In the genomic region with DNA sequence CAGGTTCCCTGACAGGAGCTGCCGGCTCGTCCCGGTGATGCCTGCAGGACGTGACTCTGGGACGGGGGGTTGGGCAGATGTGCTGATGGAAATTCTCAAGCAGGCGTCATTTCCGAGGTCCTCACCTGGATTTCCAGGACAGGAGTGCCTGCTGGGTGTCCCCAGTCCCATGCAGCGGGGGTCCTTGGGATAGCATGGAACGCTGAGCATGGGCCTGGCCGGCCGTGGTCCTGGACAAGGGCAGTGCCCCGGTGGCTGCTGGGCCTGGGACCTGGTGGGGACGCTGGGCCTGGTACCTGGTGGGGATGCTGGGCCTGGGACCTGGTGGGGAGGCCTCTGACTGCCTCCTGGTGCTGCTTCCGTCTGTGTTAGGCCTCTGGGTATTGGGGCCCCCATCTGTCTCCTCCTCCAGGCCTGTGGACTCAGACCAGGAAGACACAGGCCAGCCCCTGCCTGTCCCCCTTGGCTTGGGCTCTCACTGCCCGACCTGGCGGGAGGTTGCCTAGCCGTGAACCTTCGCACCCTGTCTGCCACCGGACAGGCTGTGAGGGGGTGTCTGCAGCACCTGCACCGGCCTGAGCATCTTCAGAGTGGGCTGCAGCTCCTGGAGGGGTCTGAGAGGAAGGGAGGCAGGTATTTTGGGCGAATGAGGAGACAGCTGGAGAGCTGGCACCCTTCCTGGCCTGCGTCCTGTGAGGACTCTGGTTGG, we compare ENCODE assay signal across 25 cellular contexts. TPM values are rescaled to one million over a fixed set of nuclear protein-coding genes. Genes with fewer than 3 reads are reported as not detected.
DNase-seq lines count a peak whose midpoint lies in the region; ATAC-seq, FAIRE-seq and TF ChIP-seq lines count a peak whose summit lies in the region.
"Had no signal": no experiment of that assay in that cellular context is flagged by ENCODE, and none has a peak within 500 bp of the region (broad histone marks: within the 10 kb centered on the region; RNA-seq: fewer than 3 reads in every experiment).

No MANE protein-coding gene starts in this region.

- in situ Hi-C loops in HepG2 (cut with HindIII; ENCODE audit: extremely low pct_ligation_motif_present, low pct_unique_long_range_greater_than_20kb), result no loop called here

- POLR2A ChIA-PET in HepG2 (lab: Yijun Ruan, JAX), result no interaction called here

- H4K91ac ChIP-seq in neuronal stem cell (ENCODE audit: low read depth, low read length, poor library complexity), result peak overlapping the region; percentile 92

- no peak for FAIRE-seq in HepG2 (lab: Jason Lieb, UNC)
- FAIRE-seq: A204.1, G401.6, GM12892, H54 had no signal

- 97% methylated on average over 16 of the region's 22 CpGs for WGBS in HepG2 (ENCODE audit: low lambda C conversion rate)
- no CpG with 5 or more reads among the region's 22 CpGs for WGBS in right lobe of liver (ENCODE audit: insufficient coverage, low coverage, low lambda C conversion rate, missing lambda C conversion rate)
- WGBS in neuronal stem cell (ENCODE audit: extremely low coverage in 2 of 2, insufficient read length in 2 of 2, insufficient replicate concordance in 1 of 2), 2 donors, result no CpG with 5 or more reads among the region's 22 CpGs

- H2BK12ac ChIP-seq in neuronal stem cell (ENCODE audit: low read length), result peak overlapping the region; percentile 73

- no peak overlapping the region for H3K23ac ChIP-seq in neuronal stem cell (ENCODE audit: low read depth, low read length, poor library complexity)

- no peaks in the 10 kb centered on the region for H4K20me1 ChIP-seq in HepG2 (ENCODE audit: insufficient read depth, low read length)

- peak overlapping the region; percentile 26 for H2BK15ac ChIP-seq in neuronal stem cell (ENCODE audit: low read length)

- peak overlapping the region; percentile 85 for H3K18ac ChIP-seq in neuronal stem cell (ENCODE audit: low read length)

- H3K9me3 ChIP-seq in HepG2 (ENCODE audit: low read length) (no peaks in the 10 kb centered on the region), right lobe of liver (no peaks in the 10 kb centered on the region), neuronal stem cell (replicated peaks in 1 of 2; ENCODE audit: control insufficient read depth in 2 of 2, insufficient read depth in 1 of 2, low read depth in 1 of 2, low read length in 2 of 2) (peaks cover 0 to 1% of the 10 kb centered on the region in 2 donors), upper lobe of right lung (no peaks in the 10 kb centered on the region), BE2C (no peaks in the 10 kb centered on the region)
- H3K9me3 ChIP-seq: BLaER1 treated with 17β-estradiol and CSF1 and Interleukin-3, amounts not matched to agents 10 nM and 100 nM; HAP-1 had no signal

- peak overlapping the region; percentile 82 for H2BK5ac ChIP-seq in neuronal stem cell (ENCODE audit: low read length)

- DNase-seq in HepG2 (ENCODE audit: low spot score) (no peak), right lobe of liver (no peak), dorsolateral prefrontal cortex (no peak), neuronal stem cell (ENCODE audit: low spot score) (no peak), upper lobe of right lung (no peak), foreskin keratinocyte (no peak), BE2C (no peak), NCI-H748 (lab: John Stamatoyannopoulos, UW; ENCODE audit: unreplicated experiment) (no peak)
- DNase-seq: Calu3; CD4-positive, alpha-beta T cell; CD8-positive, alpha-beta memory T cell; COR-L47; DMS53; DND-41; GOT3; HFFc6 had no signal

- TF ChIP-seq CTCF in HepG2 (CRISPR knock-in tag; IDR thresholded peaks at IDR 0.05) (no peak), right lobe of liver (IDR thresholded peaks at IDR 0.05) (no peak), dorsolateral prefrontal cortex (IDR thresholded peaks at IDR 0.05 in 54 of 56, conservative IDR thresholded peaks at IDR 0.05 in 2 of 56; ENCODE audit: low read depth in 1 of 56, partially characterized antibody in 56 of 56) (no peak), upper lobe of right lung (IDR thresholded peaks at IDR 0.05) (no peak), foreskin keratinocyte (conservative IDR thresholded peaks at IDR 0.05) (no peak), BE2C (IDR thresholded peaks at IDR 0.05; ENCODE audit: low read depth, low read length) (no peak)

- BruUV-seq in HepG2 (replicated peaks; lab: Mats Ljungman, UMichigan), result no TSS peak

- H3K27me3 ChIP-seq in HepG2 (ENCODE audit: control insufficient read depth in 1 of 2, insufficient read depth in 2 of 2, low read length in 2 of 2) (no peaks in the 10 kb centered on the region), right lobe of liver (no peaks in the 10 kb centered on the region), dorsolateral prefrontal cortex (no peaks in the 10 kb centered on the region), neuronal stem cell (ENCODE audit: control insufficient read depth in 3 of 3, insufficient read depth in 3 of 3, low read depth in 1 of 3, low read length in 3 of 3) (no peaks in the 10 kb centered on the region), upper lobe of right lung (no peaks in the 10 kb centered on the region), foreskin keratinocyte (no peaks in the 10 kb centered on the region), BE2C (no peaks in the 10 kb centered on the region)
- H3K27me3 ChIP-seq: BLaER1 treated with 17β-estradiol and CSF1 and Interleukin-3, amounts not matched to agents 10 nM and 100 nM had no signal

- intact Hi-C loops in HepG2 (cut with micrococcal nuclease; ENCODE audit: unreplicated experiment) (no loop called here), right lobe of liver (cut with DNase I) (no loop called here), dorsolateral prefrontal cortex (cut with DNase I) (no loop called here), upper lobe of right lung (cut with DNase I) (no loop called here)

- CTCF ChIA-PET in HepG2 (lab: Yijun Ruan, JAX; ENCODE audit: low intra/inter-chr PET ratio, low total read pairs), result no interaction called here

- no peak overlapping the region for H2AFZ ChIP-seq in HepG2 (ENCODE audit: low read length)
- no peak overlapping the region for H2AFZ ChIP-seq in neuronal stem cell (ENCODE audit: low read length)

- H3K79me2 ChIP-seq in HepG2 (ENCODE audit: insufficient read depth, low read length), result peaks cover 9% of the 10 kb centered on the region

- no peak for TF ChIP-seq RAD21 in HepG2 (CRISPR knock-in tag; IDR thresholded peaks at IDR 0.05)

- peaks cover 15% of the 10 kb centered on the region for H3K4me1 ChIP-seq in HepG2 (ENCODE audit: insufficient read depth, low read length)
- peaks cover 0 to 4% (median 1%) of the 10 kb centered on the region in 4 donors for H3K4me1 ChIP-seq in right lobe of liver
- peaks cover under 1 to 11% of the 10 kb centered on the region in 2 donors for H3K4me1 ChIP-seq in neuronal stem cell (ENCODE audit: control insufficient read depth in 2 of 2, insufficient read depth in 1 of 2, low read depth in 1 of 2, low read length in 2 of 2)
- H3K4me1 ChIP-seq in upper lobe of right lung, result peaks cover 3% of the 10 kb centered on the region
- H3K4me1 ChIP-seq in foreskin keratinocyte, result no peaks in the 10 kb centered on the region
- H3K4me1 ChIP-seq in BE2C, result peaks cover 12% of the 10 kb centered on the region

- H3K79me1 ChIP-seq in neuronal stem cell (ENCODE audit: low read depth, low read length), result peaks cover 8% of the 10 kb centered on the region

- H3K4me2 ChIP-seq in HepG2 (ENCODE audit: low read depth, low read length) (no peak overlapping the region), neuronal stem cell (ENCODE audit: insufficient read depth, low read length, poor library complexity, severe bottlenecking) (no peak overlapping the region)
- H3K4me2 ChIP-seq: BLaER1 treated with 17β-estradiol and CSF1 and Interleukin-3, amounts not matched to agents 10 nM and 100 nM had no signal

- H3K36me3 ChIP-seq in HepG2 (replicated peaks in 1 of 2; ENCODE audit: control insufficient read depth in 1 of 2, insufficient read depth in 2 of 2, low read length in 2 of 2) (peaks cover 41 to 68% of the 10 kb centered on the region in 2 experiments), right lobe of liver (peaks cover 0 to 20% (median 4%) of the 10 kb centered on the region in 4 donors), neuronal stem cell (replicated peaks in 1 of 2; ENCODE audit: control insufficient read depth in 2 of 2, insufficient read depth in 2 of 2, low read length in 2 of 2) (peaks cover 20 to 92% of the 10 kb centered on the region in 2 donors), upper lobe of right lung (peaks cover 49% of the 10 kb centered on the region), BE2C (peaks cover 62% of the 10 kb centered on the region)

- H3K4me3 ChIP-seq in HepG2 (replicated peaks in 1 of 3; ENCODE audit: insufficient read depth in 1 of 3, low read depth in 2 of 3, low read length in 3 of 3) (no peak overlapping the region), right lobe of liver (no peak overlapping the region), dorsolateral prefrontal cortex (peak overlapping the region in 35 of 59 donors; percentile 5 to 43 (median 27)), neuronal stem cell (ENCODE audit: low read length in 2 of 2) (no peak overlapping the region), upper lobe of right lung (no peak overlapping the region), BE2C (ENCODE audit: low read depth, low read length) (no peak overlapping the region)
- H3K4me3 ChIP-seq: BLaER1 treated with 17β-estradiol and CSF1 and Interleukin-3, amounts not matched to agents 10 nM and 100 nM; HAP-1 had no signal

- no peak overlapping the region for H3K4ac ChIP-seq in neuronal stem cell (ENCODE audit: low read length)

- no peak overlapping the region for H3K27ac ChIP-seq in HepG2 (ENCODE audit: extremely low read length, insufficient read depth, low read length)
- no peak overlapping the region for H3K27ac ChIP-seq in right lobe of liver
- peak overlapping the region in 34 of 59 donors; percentile 3 to 82 (median 52) for H3K27ac ChIP-seq in dorsolateral prefrontal cortex
- peak overlapping the region; percentile 9 for H3K27ac ChIP-seq in neuronal stem cell (replicated peaks; ENCODE audit: low read length)
- H3K27ac ChIP-seq in upper lobe of right lung, result no peak overlapping the region
- H3K27ac ChIP-seq in foreskin keratinocyte, result no peak overlapping the region
- H3K27ac ChIP-seq: 22Rv1; BLaER1 treated with 17β-estradiol and CSF1 and Interleukin-3, amounts not matched to agents 10 nM and 100 nM had no signal

- no peak for TF ChIP-seq POLR2A in HepG2 (IDR thresholded peaks at IDR 0.05; ENCODE audit: insufficient read depth in 1 of 2, low read depth in 2 of 2, low read length in 2 of 2)
- no peak for TF ChIP-seq POLR2A in right lobe of liver (IDR thresholded peaks at IDR 0.05)

- peak overlapping the region; percentile 96 for H2AK5ac ChIP-seq in neuronal stem cell (ENCODE audit: low read depth, low read length)

- TF ChIP-seq EP300 in HepG2 (IDR thresholded peaks at IDR 0.05; ENCODE audit: low read depth in 2 of 2, low read length in 2 of 2) (no peak), HepG2 (CRISPR knock-in tag; IDR thresholded peaks at IDR 0.05; ENCODE audit: borderline replicate concordance) (no peak)

- no peak overlapping the region for H3K9ac ChIP-seq in HepG2 (ENCODE audit: insufficient read depth, low read depth, low read length)
- peak overlapping the region; percentile 70 for H3K9ac ChIP-seq in neuronal stem cell (ENCODE audit: low read depth, low read length, poor library complexity)

- peak overlapping the region; percentile 82 for H4K8ac ChIP-seq in neuronal stem cell (ENCODE audit: low read depth, low read length)

- H2BK120ac ChIP-seq in neuronal stem cell (ENCODE audit: low read depth, low read length), result no peak overlapping the region

- H3K14ac ChIP-seq in neuronal stem cell (ENCODE audit: low read length), result peak overlapping the region; percentile 99

- ATAC-seq in HepG2, result no peak; the same call in 2 of the 3 replicates
- ATAC-seq in right lobe of liver, result no peak
- ATAC-seq in upper lobe of right lung, result peak; percentile 3
- no peak for ATAC-seq in foreskin keratinocyte

RNA-seq across cellular contexts. Expression of a gene that starts 6.2 kb away (rescaled TPM):
- total RNA-seq in HepG2 (2016; rRNA removed; fragmentation: Illumina TruSeq; extraction: Trizol), result 10.9 and 21.8 TPM in 2 replicates
- 1.6 and 2.4 TPM in 2 replicates for total RNA-seq in HepG2 (2016; cell fraction: cytosol; rRNA removed; fragmentation: Illumina TruSeq; extraction: Trizol; ENCODE audit: low read depth)
- 8.3 and 23.6 TPM in 2 replicates for total RNA-seq in HepG2 (2016; cell fraction: insoluble cytoplasmic fraction; rRNA removed; fragmentation: Illumina TruSeq; extraction: Trizol)
- 4.7 and 6.3 TPM in 2 replicates for total RNA-seq in HepG2 (2016; cell fraction: membrane; rRNA removed; fragmentation: Illumina TruSeq; extraction: Trizol)
- 34.3 and 37.2 TPM in 2 replicates for total RNA-seq in HepG2 (2016; cell fraction: nucleus; rRNA removed; fragmentation: Illumina TruSeq; extraction: Trizol)
- polyA plus RNA-seq in HepG2 (2011; rRNA removed), result 29.5 and 36.4 TPM in 2 replicates
- 3.8 and 9.1 TPM in 2 replicates for polyA plus RNA-seq in HepG2 (2011; cell fraction: cytosol; rRNA removed)
- 268 and 385 TPM in 2 replicates for polyA plus RNA-seq in HepG2 (2011; cell fraction: nucleus; rRNA removed)
- polyA plus RNA-seq in HepG2 (2012), result 16.7 and 17.6 TPM in 2 replicates
- polyA plus RNA-seq in HepG2 (2016; cell fraction: cytosol; fragmentation: Illumina TruSeq; extraction: Trizol; ENCODE audit: low read depth), result 1.9 TPM in 2 replicates
- polyA plus RNA-seq in HepG2 (2016; cell fraction: insoluble cytoplasmic fraction; fragmentation: Illumina TruSeq; extraction: Trizol; ENCODE audit: low read depth), result 8.6 and 15.7 TPM in 2 replicates
- 4.9 and 5.5 TPM in 2 replicates for polyA plus RNA-seq in HepG2 (2016; cell fraction: membrane; fragmentation: Illumina TruSeq; extraction: Trizol; ENCODE audit: low read depth)
- polyA plus RNA-seq in HepG2 (2016; cell fraction: nucleus; fragmentation: Illumina TruSeq; extraction: Trizol; ENCODE audit: insufficient read depth, low read depth), result 117 and 129 TPM in 2 replicates
- 47.6 and 86.8 TPM in 2 replicates for polyA minus RNA-seq in HepG2 (2011; rRNA and poly(A)+ RNA removed; ENCODE audit: low replicate concordance)
- 5.5 and 5.7 TPM in 2 replicates for polyA minus RNA-seq in HepG2 (2011; cell fraction: cytosol; rRNA and poly(A)+ RNA removed)
- 78.0 and 85.2 TPM in 2 replicates for polyA minus RNA-seq in HepG2 (2011; cell fraction: nucleus; rRNA and poly(A)+ RNA removed)
- 10 to 100 TPM in 5 of 6 experiments, 1 to 10 TPM in 1; 9.6 to 16.3 (median 12.4) TPM for total RNA-seq in right lobe of liver
- 10 to 100 TPM; 24.4 to 94.5 (median 44.5) TPM for total RNA-seq in dorsolateral prefrontal cortex
- polyA plus RNA-seq in neuronal stem cell (2013, experiment 1 of 2), result 5.1 TPM
- 5.1 TPM for polyA plus RNA-seq in neuronal stem cell (2013, experiment 2 of 2)
- total RNA-seq in upper lobe of right lung, result 26.7 TPM
- 17.6 and 20.7 TPM in 2 replicates for total RNA-seq in foreskin keratinocyte
- polyA plus RNA-seq in foreskin keratinocyte, result 14.2 and 15.5 TPM in 2 replicates
- 73.4 TPM for polyA plus RNA-seq in BE2C (2012; ENCODE audit: insufficient read depth, insufficient read length, low read depth)

RNA-seq across cellular contexts. Expression of a gene that starts 11.1 kb away (rescaled TPM):
- total RNA-seq in HepG2 (2016; rRNA removed; fragmentation: Illumina TruSeq; extraction: Trizol) (28.1 and 48.3 TPM in 2 replicates), right lobe of liver (1 to 10 TPM in 1 of 6 experiments, under 1 TPM in 5; 0.43 to 1.6 (median 0.77) TPM), dorsolateral prefrontal cortex (100 to 1,000 TPM; 107 to 445 (median 317) TPM), upper lobe of right lung (12.4 TPM), foreskin keratinocyte (2.0 and 9.6 TPM in 2 replicates)
- 9.7 and 10.6 TPM in 2 replicates for total RNA-seq in HepG2 (2016; cell fraction: cytosol; rRNA removed; fragmentation: Illumina TruSeq; extraction: Trizol; ENCODE audit: low read depth)
- total RNA-seq in HepG2 (2016; cell fraction: insoluble cytoplasmic fraction; rRNA removed; fragmentation: Illumina TruSeq; extraction: Trizol), result 26.7 and 50.6 TPM in 2 replicates
- 20.0 and 20.9 TPM in 2 replicates for total RNA-seq in HepG2 (2016; cell fraction: membrane; rRNA removed; fragmentation: Illumina TruSeq; extraction: Trizol)
- total RNA-seq in HepG2 (2016; cell fraction: nucleus; rRNA removed; fragmentation: Illumina TruSeq; extraction: Trizol), result 36.8 and 43.1 TPM in 2 replicates
- polyA plus RNA-seq in HepG2 (2011; rRNA removed) (21.0 and 28.5 TPM in 2 replicates), foreskin keratinocyte (2.4 and 11.2 TPM in 2 replicates)
- 22.7 and 33.5 TPM in 2 replicates for polyA plus RNA-seq in HepG2 (2011; cell fraction: cytosol; rRNA removed)
- polyA plus RNA-seq in HepG2 (2011; cell fraction: nucleus; rRNA removed), result 98.2 and 123 TPM in 2 replicates
- 13.1 and 18.3 TPM in 2 replicates for polyA plus RNA-seq in HepG2 (2012)
- 10.7 and 12.2 TPM in 2 replicates for polyA plus RNA-seq in HepG2 (2016; cell fraction: cytosol; fragmentation: Illumina TruSeq; extraction: Trizol; ENCODE audit: low read depth)
- 28.3 and 29.5 TPM in 2 replicates for polyA plus RNA-seq in HepG2 (2016; cell fraction: insoluble cytoplasmic fraction; fragmentation: Illumina TruSeq; extraction: Trizol; ENCODE audit: low read depth)
- polyA plus RNA-seq in HepG2 (2016; cell fraction: membrane; fragmentation: Illumina TruSeq; extraction: Trizol; ENCODE audit: low read depth), result 16.2 and 16.7 TPM in 2 replicates
- 84.0 and 90.0 TPM in 2 replicates for polyA plus RNA-seq in HepG2 (2016; cell fraction: nucleus; fragmentation: Illumina TruSeq; extraction: Trizol; ENCODE audit: insufficient read depth, low read depth)
- polyA minus RNA-seq in HepG2 (2011; rRNA and poly(A)+ RNA removed; ENCODE audit: low replicate concordance), result 1.7 and 23.2 TPM in 2 replicates
- 8.5 and 11.0 TPM in 2 replicates for polyA minus RNA-seq in HepG2 (2011; cell fraction: cytosol; rRNA and poly(A)+ RNA removed)
- 3.3 and 5.6 TPM in 2 replicates for polyA minus RNA-seq in HepG2 (2011; cell fraction: nucleus; rRNA and poly(A)+ RNA removed)
- 4.5 TPM for polyA plus RNA-seq in neuronal stem cell (2013, experiment 1 of 2)
- 4.6 TPM for polyA plus RNA-seq in neuronal stem cell (2013, experiment 2 of 2)
- polyA plus RNA-seq in BE2C (2012; ENCODE audit: insufficient read depth, insufficient read length, low read depth), result 396 TPM

RNA-seq across cellular contexts. Expression of a gene that starts 32.2 kb away (rescaled TPM):
- total RNA-seq in HepG2 (2016; rRNA removed; fragmentation: Illumina TruSeq; extraction: Trizol), result not detected in 2 replicates
- not detected in 2 replicates for total RNA-seq in HepG2 (2016; cell fraction: cytosol; rRNA removed; fragmentation: Illumina TruSeq; extraction: Trizol; ENCODE audit: low read depth)
- total RNA-seq in HepG2 (2016; cell fraction: insoluble cytoplasmic fraction; rRNA removed; fragmentation: Illumina TruSeq; extraction: Trizol), result not detected in 2 replicates
- not detected in 2 replicates for total RNA-seq in HepG2 (2016; cell fraction: membrane; rRNA removed; fragmentation: Illumina TruSeq; extraction: Trizol)
- not detected in 2 replicates for total RNA-seq in HepG2 (2016; cell fraction: nucleus; rRNA removed; fragmentation: Illumina TruSeq; extraction: Trizol)
- 0.24 and 0.86 TPM in 2 replicates for polyA plus RNA-seq in HepG2 (2011; rRNA removed)
- polyA plus RNA-seq in HepG2 (2011; cell fraction: cytosol; rRNA removed), result 0.45 and 1.3 TPM in 2 replicates
- polyA plus RNA-seq in HepG2 (2011; cell fraction: nucleus; rRNA removed), result 22.5 and 36.0 TPM in 2 replicates
- polyA plus RNA-seq in HepG2 (2012), result 0.55 TPM in 1 of 2 replicates, not detected in the other
- polyA plus RNA-seq in HepG2 (2016; cell fraction: cytosol; fragmentation: Illumina TruSeq; extraction: Trizol; ENCODE audit: low read depth), result 0.45 and 0.48 TPM in 2 replicates
- polyA plus RNA-seq in HepG2 (2016; cell fraction: insoluble cytoplasmic fraction; fragmentation: Illumina TruSeq; extraction: Trizol; ENCODE audit: low read depth), result 0.32 TPM in 1 of 2 replicates, not detected in the other
- polyA plus RNA-seq in HepG2 (2016; cell fraction: membrane; fragmentation: Illumina TruSeq; extraction: Trizol; ENCODE audit: low read depth), result 0.37 and 0.71 TPM in 2 replicates
- polyA plus RNA-seq in HepG2 (2016; cell fraction: nucleus; fragmentation: Illumina TruSeq; extraction: Trizol; ENCODE audit: insufficient read depth, low read depth), result not detected in 2 replicates
- not detected in 2 replicates for polyA minus RNA-seq in HepG2 (2011; rRNA and poly(A)+ RNA removed; ENCODE audit: low replicate concordance)
- polyA minus RNA-seq in HepG2 (2011; cell fraction: cytosol; rRNA and poly(A)+ RNA removed), result not detected in 2 replicates
- polyA minus RNA-seq in HepG2 (2011; cell fraction: nucleus; rRNA and poly(A)+ RNA removed), result not detected in 2 replicates
- 1 to 10 TPM in 1 of 6 experiments, under 1 TPM in 2, not detected in 3; 0.56 to 1.0 (median 0.62) TPM for total RNA-seq in right lobe of liver
- 10 to 100 TPM in 54 of 120 experiments, 1 to 10 TPM in 59, under 1 TPM in 3, not detected in 4; 0.70 to 53.7 (median 9.1) TPM for total RNA-seq in dorsolateral prefrontal cortex
- polyA plus RNA-seq in neuronal stem cell (2013, experiment 1 of 2), result 0.70 TPM
- polyA plus RNA-seq in neuronal stem cell (2013, experiment 2 of 2), result 0.90 TPM
- 14.4 TPM for total RNA-seq in upper lobe of right lung
- 189 and 224 TPM in 2 replicates for total RNA-seq in foreskin keratinocyte
- polyA plus RNA-seq in foreskin keratinocyte, result 245 and 287 TPM in 2 replicates
- polyA plus RNA-seq in BE2C (2012; ENCODE audit: insufficient read depth, insufficient read length, low read depth), result not detected
- total RNA-seq: B cell; Calu3; CD8-positive, alpha-beta memory T cell had no signal
- polyA plus RNA-seq: CD14-positive monocyte had no signal

RNA-seq across cellular contexts. Expression of a gene that starts 37.4 kb away (rescaled TPM):
- total RNA-seq in HepG2 (2016; rRNA removed; fragmentation: Illumina TruSeq; extraction: Trizol), result 11.6 and 12.4 TPM in 2 replicates
- 2.2 and 2.3 TPM in 2 replicates for total RNA-seq in HepG2 (2016; cell fraction: cytosol; rRNA removed; fragmentation: Illumina TruSeq; extraction: Trizol; ENCODE audit: low read depth)
- 9.6 and 12.4 TPM in 2 replicates for total RNA-seq in HepG2 (2016; cell fraction: insoluble cytoplasmic fraction; rRNA removed; fragmentation: Illumina TruSeq; extraction: Trizol)
- total RNA-seq in HepG2 (2016; cell fraction: membrane; rRNA removed; fragmentation: Illumina TruSeq; extraction: Trizol), result 6.9 and 7.8 TPM in 2 replicates
- total RNA-seq in HepG2 (2016; cell fraction: nucleus; rRNA removed; fragmentation: Illumina TruSeq; extraction: Trizol), result 7.8 and 10.3 TPM in 2 replicates
- polyA plus RNA-seq in HepG2 (2011; rRNA removed), result 10.6 and 11.5 TPM in 2 replicates
- 8.5 and 9.9 TPM in 2 replicates for polyA plus RNA-seq in HepG2 (2011; cell fraction: cytosol; rRNA removed)
- 20.2 and 24.4 TPM in 2 replicates for polyA plus RNA-seq in HepG2 (2011; cell fraction: nucleus; rRNA removed)
- 6.9 and 8.7 TPM in 2 replicates for polyA plus RNA-seq in HepG2 (2012)
- polyA plus RNA-seq in HepG2 (2016; cell fraction: cytosol; fragmentation: Illumina TruSeq; extraction: Trizol; ENCODE audit: low read depth), result 1.5 TPM in 2 replicates
- polyA plus RNA-seq in HepG2 (2016; cell fraction: insoluble cytoplasmic fraction; fragmentation: Illumina TruSeq; extraction: Trizol; ENCODE audit: low read depth), result 9.6 and 12.8 TPM in 2 replicates
- polyA plus RNA-seq in HepG2 (2016; cell fraction: membrane; fragmentation: Illumina TruSeq; extraction: Trizol; ENCODE audit: low read depth), result 3.9 and 4.4 TPM in 2 replicates
- polyA plus RNA-seq in HepG2 (2016; cell fraction: nucleus; fragmentation: Illumina TruSeq; extraction: Trizol; ENCODE audit: insufficient read depth, low read depth), result 17.0 TPM in 2 replicates
- polyA minus RNA-seq in HepG2 (2011; rRNA and poly(A)+ RNA removed; ENCODE audit: low replicate concordance), result 9.4 and 15.1 TPM in 2 replicates
- 6.5 and 6.7 TPM in 2 replicates for polyA minus RNA-seq in HepG2 (2011; cell fraction: cytosol; rRNA and poly(A)+ RNA removed)
- 5.6 and 6.2 TPM in 2 replicates for polyA minus RNA-seq in HepG2 (2011; cell fraction: nucleus; rRNA and poly(A)+ RNA removed)
- total RNA-seq in right lobe of liver, result 1 to 10 TPM; 3.2 to 7.0 (median 5.1) TPM
- 10 to 100 TPM in 67 of 120 experiments, 1 to 10 TPM in 53; 7.5 to 16.6 (median 10.2) TPM for total RNA-seq in dorsolateral prefrontal cortex
- polyA plus RNA-seq in neuronal stem cell (2013, experiment 1 of 2), result 9.0 TPM
- polyA plus RNA-seq in neuronal stem cell (2013, experiment 2 of 2), result 8.7 TPM
- 11.3 TPM for total RNA-seq in upper lobe of right lung
- 10.3 and 11.2 TPM in 2 replicates for total RNA-seq in foreskin keratinocyte
- 6.9 and 7.2 TPM in 2 replicates for polyA plus RNA-seq in foreskin keratinocyte
- 21.2 TPM for polyA plus RNA-seq in BE2C (2012; ENCODE audit: insufficient read depth, insufficient read length, low read depth)

RNA-seq across cellular contexts. Expression of a gene that starts 43.5 kb away (rescaled TPM):
- 33.7 and 51.1 TPM in 2 replicates for total RNA-seq in HepG2 (2016; rRNA removed; fragmentation: Illumina TruSeq; extraction: Trizol)
- 9.6 and 11.5 TPM in 2 replicates for total RNA-seq in HepG2 (2016; cell fraction: cytosol; rRNA removed; fragmentation: Illumina TruSeq; extraction: Trizol; ENCODE audit: low read depth)
- 31.8 and 53.2 TPM in 2 replicates for total RNA-seq in HepG2 (2016; cell fraction: insoluble cytoplasmic fraction; rRNA removed; fragmentation: Illumina TruSeq; extraction: Trizol)
- 22.2 and 23.1 TPM in 2 replicates for total RNA-seq in HepG2 (2016; cell fraction: membrane; rRNA removed; fragmentation: Illumina TruSeq; extraction: Trizol)
- 37.5 and 46.0 TPM in 2 replicates for total RNA-seq in HepG2 (2016; cell fraction: nucleus; rRNA removed; fragmentation: Illumina TruSeq; extraction: Trizol)
- 32.0 and 42.8 TPM in 2 replicates for polyA plus RNA-seq in HepG2 (2011; rRNA removed)
- 48.5 and 49.6 TPM in 2 replicates for polyA plus RNA-seq in HepG2 (2011; cell fraction: cytosol; rRNA removed)
- 123 and 125 TPM in 2 replicates for polyA plus RNA-seq in HepG2 (2011; cell fraction: nucleus; rRNA removed)
- 26.6 and 30.7 TPM in 2 replicates for polyA plus RNA-seq in HepG2 (2012)
- polyA plus RNA-seq in HepG2 (2016; cell fraction: cytosol; fragmentation: Illumina TruSeq; extraction: Trizol; ENCODE audit: low read depth), result 8.8 and 9.1 TPM in 2 replicates
- polyA plus RNA-seq in HepG2 (2016; cell fraction: insoluble cytoplasmic fraction; fragmentation: Illumina TruSeq; extraction: Trizol; ENCODE audit: low read depth), result 30.0 and 34.6 TPM in 2 replicates
- polyA plus RNA-seq in HepG2 (2016; cell fraction: membrane; fragmentation: Illumina TruSeq; extraction: Trizol; ENCODE audit: low read depth), result 12.6 and 13.5 TPM in 2 replicates
- polyA plus RNA-seq in HepG2 (2016; cell fraction: nucleus; fragmentation: Illumina TruSeq; extraction: Trizol; ENCODE audit: insufficient read depth, low read depth), result 86.0 and 91.0 TPM in 2 replicates
- 28.5 and 35.1 TPM in 2 replicates for polyA minus RNA-seq in HepG2 (2011; rRNA and poly(A)+ RNA removed; ENCODE audit: low replicate concordance)
- polyA minus RNA-seq in HepG2 (2011; cell fraction: cytosol; rRNA and poly(A)+ RNA removed), result 10.4 and 12.4 TPM in 2 replicates
- polyA minus RNA-seq in HepG2 (2011; cell fraction: nucleus; rRNA and poly(A)+ RNA removed), result 55.9 and 67.1 TPM in 2 replicates
- total RNA-seq in right lobe of liver, result 10 to 100 TPM; 16.0 to 22.2 (median 20.2) TPM
- total RNA-seq in dorsolateral prefrontal cortex, result 10 to 100 TPM; 37.8 to 65.5 (median 48.4) TPM
- 8.8 TPM for polyA plus RNA-seq in neuronal stem cell (2013, experiment 1 of 2)
- polyA plus RNA-seq in neuronal stem cell (2013, experiment 2 of 2), result 8.0 TPM
- total RNA-seq in upper lobe of right lung, result 49.4 TPM
- 32.3 and 39.2 TPM in 2 replicates for total RNA-seq in foreskin keratinocyte
- polyA plus RNA-seq in foreskin keratinocyte, result 43.5 and 49.0 TPM in 2 replicates
- 115 TPM for polyA plus RNA-seq in BE2C (2012; ENCODE audit: insufficient read depth, insufficient read length, low read depth)

Comparison
In these comparisons a context has a peak if more than half of its experiments do, and no peak if none do; other contexts are left out.
1. H3K27ac ChIP-seq: peak in dorsolateral prefrontal cortex (34 of 59) and neuronal stem cell (single experiment); none in HepG2 (single experiment), right lobe of liver (0 of 3), upper lobe of right lung (single experiment) and foreskin keratinocyte (single experiment).
2. H3K4me3 ChIP-seq: peak in dorsolateral prefrontal cortex (35 of 59); none in HepG2 (0 of 3), right lobe of liver (0 of 3), neuronal stem cell (0 of 2), upper lobe of right lung (single experiment) and BE2C (single experiment).